In genomic region chr11:12083380-12083779, GRCh38 we compare ENCODE assay signal across 14 cellular contexts. TPM values are rescaled to one million over a fixed set of nuclear protein-coding genes. Genes with fewer than 3 reads are reported as not detected.
DNase-seq lines count a peak whose midpoint lies in the region; ATAC-seq, FAIRE-seq and TF ChIP-seq lines count a peak whose summit lies in the region.
"Had no signal": no experiment of that assay in that cellular context is flagged by ENCODE, and none has a peak within 500 bp of the region (broad histone marks: within the 10 kb centered on the region; RNA-seq: fewer than 3 reads in every experiment).

No MANE protein-coding gene starts in this region.

- H3K4ac ChIP-seq in H1 (replicated peaks; ENCODE audit: insufficient read length, low read depth, low read length) = no peak overlapping the region

- H4K91ac ChIP-seq in H1 (replicated peaks; ENCODE audit: insufficient read length, low read length) = no peak overlapping the region

- peak; percentile 29 to 49; a peak in 3 of 4 replicates for TF ChIP-seq RAD21 in H1 (IDR thresholded peaks at IDR 0.05 in 1 of 2, conservative IDR thresholded peaks at IDR 0.05 in 1 of 2; ENCODE audit: low read depth in 2 of 2, low read length in 2 of 2)

- H2BK12ac ChIP-seq in H1 (ENCODE audit: low read depth, low read length) = no peak overlapping the region

- H3K27ac ChIP-seq in OCI-LY3 (ENCODE audit: low read length) = no peak overlapping the region
- no peak overlapping the region for H3K27ac ChIP-seq in H1 (ENCODE audit: low read depth, low read length)
- peak overlapping the region; percentile 84 to 91 for H3K27ac ChIP-seq in tibial artery
- H3K27ac ChIP-seq: BLaER1 treated with 17β-estradiol and CSF1 and Interleukin-3, amounts not matched to agents 10 nM and 100 nM; VCaP had no signal

- no peaks in the 10 kb centered on the region for H3K23me2 ChIP-seq in H1 (ENCODE audit: low read depth, low read length)

- TF ChIP-seq EP300 in H1 (IDR thresholded peaks at IDR 0.05; ENCODE audit: borderline replicate concordance in 1 of 2, low read depth in 2 of 2, low read length in 2 of 2) = no peak

- H4K20me1 ChIP-seq in OCI-LY3 (ENCODE audit: insufficient read depth, low read length) (no peaks in the 10 kb centered on the region), H1 (replicated peaks in 1 of 2; ENCODE audit: control insufficient read depth in 1 of 2, insufficient read depth in 2 of 2, low read length in 2 of 2) (no peaks in the 10 kb centered on the region)
- H4K20me1 ChIP-seq: BLaER1 treated with 17β-estradiol and CSF1 and Interleukin-3, amounts not matched to agents 10 nM and 100 nM had no signal

- no peak overlapping the region for H3K14ac ChIP-seq in H1 (ENCODE audit: insufficient read length)

- no peak for TF ChIP-seq POLR2A in H1 (IDR thresholded peaks at IDR 0.05; ENCODE audit: control extremely low read depth in 1 of 2, low read depth in 2 of 2, low read length in 2 of 2)

- H2BK20ac ChIP-seq in H1 (ENCODE audit: low read length) = no peak overlapping the region

- H2AFZ ChIP-seq in OCI-LY3 (ENCODE audit: low read depth, low read length) (no peak overlapping the region), H1 (ENCODE audit: low read length) (no peak overlapping the region)

- H3K27ac Mint-ChIP-seq in activated T-helper 2 cell treated with anti-CD3 and anti-CD28 coated beads, Interferon-gamma antibody, Interleukin-2, Interleukin-4, amounts not matched to agents 10 μg/mL and 5 μg/mL and 100 μg/mL, durations not matched to agents 14 hours and 24 hours and 36 hours = no peak overlapping the region

- ATAC-seq in GM21528 (IDR thresholded peaks at IDR 0.05; ENCODE audit: low FRiP score, unreplicated experiment) = no peak
- ATAC-seq: activated T-cell treated with anti-CD3 and anti-CD28 coated beads, Interleukin-2, amount 50 U/mL, for 4 hours had no signal

- CTCF ChIA-PET in H1 (lab: Charles Lee; ENCODE audit: partially characterized antibody) = interaction anchor here (0.7 to 5.6 kb wide), 18 partner anchors 9 to 205 kb away, joined by 3 to 16 read pairs (median 3); no protein-coding TSS in a partner anchor

- POLR2A ChIA-PET in H1 (lab: Charles Lee; ENCODE audit: partially characterized antibody) = interaction anchor here (0.7 kb wide), 1 partner anchor 203 kb away, joined by 3 read pairs; no protein-coding TSS in a partner anchor

- no peaks in the 10 kb centered on the region for H3K27me3 ChIP-seq in OCI-LY3 (ENCODE audit: low read depth, low read length)
- H3K27me3 ChIP-seq in H1 (replicated peaks in 1 of 4; ENCODE audit: control insufficient read depth in 3 of 4, extremely low read depth in 1 of 4, insufficient read depth in 3 of 4, low read length in 3 of 4) = no peaks in the 10 kb centered on the region
- H3K27me3 ChIP-seq in tibial artery = no peaks in the 10 kb centered on the region
- H3K27me3 ChIP-seq: BLaER1 treated with 17β-estradiol and CSF1 and Interleukin-3, amounts not matched to agents 10 nM and 100 nM had no signal

- intact Hi-C loops in tibial artery (cut with DNase I; ENCODE audit: low total_unique reads) = no loop called here
- intact Hi-C loops in activated T-helper 2 cell treated with anti-CD3 and anti-CD28 coated beads, Interferon-gamma antibody, Interleukin-2, Interleukin-4, amounts not matched to agents 10 μg/mL and 5 μg/mL and 100 μg/mL, durations not matched to agents 14 hours and 24 hours and 36 hours (cut with micrococcal nuclease) = no loop called here

- H3K9me3 Mint-ChIP-seq in activated T-helper 2 cell treated with anti-CD3 and anti-CD28 coated beads, Interferon-gamma antibody, Interleukin-2, Interleukin-4, amounts not matched to agents 10 μg/mL and 5 μg/mL and 100 μg/mL, durations not matched to agents 14 hours and 24 hours and 36 hours = peaks cover 4% of the 10 kb centered on the region

- no peak overlapping the region for H2BK120ac ChIP-seq in H1 (replicated peaks; ENCODE audit: low read depth, low read length)

- no peak overlapping the region for H2BK15ac ChIP-seq in H1 (ENCODE audit: low read length)

- peak; percentile 36 for DNase-seq in stimulated activated CD4-positive, alpha-beta T cell treated with anti-CD3 and anti-CD28 coated beads, Interleukin-15, amount 100 ng/mL, for 24 hours
- no peak for DNase-seq in stimulated activated CD4-positive, alpha-beta T cell treated with anti-CD3 and anti-CD28 coated beads, Interleukin-4, amount 100 ng/mL, for 24 hours
- DNase-seq in H1 (ENCODE audit: low read depth in 1 of 2, low spot score in 2 of 2) = no peak
- peak in 1 of 2 donors; percentile 58 for DNase-seq in tibial artery
- no peak for DNase-seq in RCC 7860 (ENCODE audit: low spot score)
- DNase-seq in activated T-helper 2 cell treated with anti-CD3 and anti-CD28 coated beads, Interferon-gamma antibody, Interleukin-2, Interleukin-4, amounts not matched to agents 10 μg/mL and 5 μg/mL and 100 μg/mL, durations not matched to agents 14 hours and 24 hours and 36 hours (ENCODE audit: low spot score) = no peak
- DNase-seq: activated T-cell treated with anti-CD3 and anti-CD28 coated beads, Interleukin-2, amount 50 U/mL, for 4 hours; midbrain; stimulated activated naive CD4-positive, alpha-beta T cell treated with Interleukin-2 at 50 U/mL for 16 hours had no signal

- no peaks in the 10 kb centered on the region for H3K36me3 Mint-ChIP-seq in activated T-helper 2 cell treated with anti-CD3 and anti-CD28 coated beads, Interferon-gamma antibody, Interleukin-2, Interleukin-4, amounts not matched to agents 10 μg/mL and 5 μg/mL and 100 μg/mL, durations not matched to agents 14 hours and 24 hours and 36 hours (ENCODE audit: low read depth)
- H3K36me3 Mint-ChIP-seq: brain had no signal

- H4K5ac ChIP-seq in H1 (ENCODE audit: insufficient read length, low read depth, low read length) = no peak overlapping the region

- H3K4me1 Mint-ChIP-seq in activated T-helper 2 cell treated with anti-CD3 and anti-CD28 coated beads, Interferon-gamma antibody, Interleukin-2, Interleukin-4, amounts not matched to agents 10 μg/mL and 5 μg/mL and 100 μg/mL, durations not matched to agents 14 hours and 24 hours and 36 hours (ENCODE audit: low read depth) = peaks cover 36% of the 10 kb centered on the region

- no peak overlapping the region for H3K4me3 Mint-ChIP-seq in activated T-helper 2 cell treated with anti-CD3 and anti-CD28 coated beads, Interferon-gamma antibody, Interleukin-2, Interleukin-4, amounts not matched to agents 10 μg/mL and 5 μg/mL and 100 μg/mL, durations not matched to agents 14 hours and 24 hours and 36 hours (ENCODE audit: low read depth)
- H3K4me3 Mint-ChIP-seq: activated T-cell treated with anti-CD3 and anti-CD28 coated beads, Interleukin-2, amount 50 U/mL, for 4 hours; brain had no signal

- H3K79me2 ChIP-seq in OCI-LY3 (ENCODE audit: low read length) (no peaks in the 10 kb centered on the region), H1 (ENCODE audit: control insufficient read depth in 1 of 2, insufficient read depth in 2 of 2, low read length in 2 of 2) (no peaks in the 10 kb centered on the region)

- no peak overlapping the region for H3K4me3 ChIP-seq in OCI-LY3 (ENCODE audit: low read length)
- no peak overlapping the region for H3K4me3 ChIP-seq in H1 (ENCODE audit: extremely low read depth in 1 of 4, insufficient read depth in 2 of 4, low read depth in 3 of 4, low read length in 4 of 4)
- H3K4me3 ChIP-seq in tibial artery = no peak overlapping the region
- H3K4me3 ChIP-seq: BLaER1 treated with 17β-estradiol and CSF1 and Interleukin-3, amounts not matched to agents 10 nM and 100 nM had no signal

- no peaks in the 10 kb centered on the region for H3K27me3 Mint-ChIP-seq in activated T-helper 2 cell treated with anti-CD3 and anti-CD28 coated beads, Interferon-gamma antibody, Interleukin-2, Interleukin-4, amounts not matched to agents 10 μg/mL and 5 μg/mL and 100 μg/mL, durations not matched to agents 14 hours and 24 hours and 36 hours (ENCODE audit: low read depth)

- FAIRE-seq in H1 (lab: Jason Lieb, UNC) (no peak), RCC 7860 (lab: Jason Lieb, UNC) (no peak)

- H2AK5ac ChIP-seq in H1 (ENCODE audit: low read depth, low read length) = no peak overlapping the region

- H3K9me3 ChIP-seq in OCI-LY3 (ENCODE audit: insufficient read depth, low read length) = no peaks in the 10 kb centered on the region
- H3K9me3 ChIP-seq in H1 (ENCODE audit: insufficient read depth in 2 of 2, low read depth in 1 of 2, low read length in 1 of 2) = no peaks in the 10 kb centered on the region
- H3K9me3 ChIP-seq in tibial artery = no peaks in the 10 kb centered on the region

- H3K4me1 ChIP-seq in OCI-LY3 (ENCODE audit: low read length) (peaks cover 8% of the 10 kb centered on the region), H1 (replicated peaks in 1 of 4; ENCODE audit: control insufficient read depth in 3 of 4, insufficient read depth in 4 of 4, low read length in 3 of 4) (no peaks in the 10 kb centered on the region; a peak in 2 of 7 replicates), tibial artery (peaks cover 0 to 59% (median 39%) of the 10 kb centered on the region in 4 donors)

- H3K36me3 ChIP-seq in OCI-LY3 (replicated peaks; ENCODE audit: low read depth, low read length) (no peaks in the 10 kb centered on the region), H1 (ENCODE audit: control insufficient read depth in 2 of 4, insufficient read depth in 4 of 4, low read length in 3 of 4) (no peaks in the 10 kb centered on the region), tibial artery (no peaks in the 10 kb centered on the region)
- H3K36me3 ChIP-seq: BLaER1 treated with 17β-estradiol and CSF1 and Interleukin-3, amounts not matched to agents 10 nM and 100 nM had no signal

- no peak overlapping the region for H3K18ac ChIP-seq in H1 (ENCODE audit: extremely low read depth, low read length)

- WGBS in H1 (ENCODE audit: extremely low coverage in 1 of 2, insufficient coverage in 1 of 2, insufficient read length in 1 of 2, insufficient replicate concordance in 2 of 2, low coverage in 1 of 2, low lambda C conversion rate in 2 of 2, missing lambda C conversion rate in 1 of 2), 2 experiments = 92% methylated on average over 1 of the region's 1 CpG; no CpG with 5 or more reads in 1 of the 2 experiments

- H3K79me1 ChIP-seq in H1 (ENCODE audit: low read depth, low read length) = no peaks in the 10 kb centered on the region

- no peak overlapping the region for H3K23ac ChIP-seq in H1 (ENCODE audit: insufficient read length)

- TF ChIP-seq CTCF in OCI-LY3 (IDR thresholded peaks at IDR 0.05; ENCODE audit: low read depth, low read length) (peak; percentile 42; the same call in 1 of the 2 replicates), H1 (IDR thresholded peaks at IDR 0.05; ENCODE audit: control extremely low read depth in 1 of 3, insufficient read depth in 1 of 3, low read depth in 1 of 3, low read length in 3 of 3) (peak; percentile 35 to 43 (median 41); a peak in 3 of 4 replicates), tibial artery (IDR thresholded peaks at IDR 0.05) (no peak)

- no peak overlapping the region for H2BK5ac ChIP-seq in H1 (ENCODE audit: low read depth, low read length)

- H3K9ac ChIP-seq in OCI-LY3 (ENCODE audit: low read length) (no peak overlapping the region), H1 (replicated peaks in 1 of 4; ENCODE audit: extremely low read depth in 1 of 4, low read depth in 3 of 4, low read length in 3 of 4) (no peak overlapping the region)
- H3K9ac ChIP-seq: BLaER1 treated with 17β-estradiol and CSF1 and Interleukin-3, amounts not matched to agents 10 nM and 100 nM had no signal

- H3K56ac ChIP-seq in H1 (replicated peaks; ENCODE audit: insufficient read length, low read depth, low read length) = no peak overlapping the region

- H3K4me2 ChIP-seq in OCI-LY3 (ENCODE audit: low read length) (no peak overlapping the region), H1 (ENCODE audit: insufficient read depth in 1 of 2, low read depth in 2 of 2, low read length in 2 of 2) (no peak overlapping the region)

- no peak overlapping the region for H4K8ac ChIP-seq in H1 (ENCODE audit: extremely low read depth, insufficient read depth, low read length)

RNA-seq across cellular contexts. Expression of gene MICAL2, which starts 27.0 kb away (rescaled TPM):
- total RNA-seq in H1 (2021; fragmentation: NEBNext Ultra II Directional; extraction: Animal tissue kit (Norgen Biotek cat#: 25700)) = 4.1 and 4.2 TPM in 2 replicates
- 1.3 and 1.6 TPM in 2 replicates for polyA plus RNA-seq in H1 (2011; rRNA removed)
- polyA plus RNA-seq in H1 (2011; cell fraction: cytosol; rRNA removed) = 1.7 TPM
- polyA plus RNA-seq in H1 (2011; cell fraction: nucleus; rRNA removed) = 3.0 TPM
- polyA plus RNA-seq in H1 (2012, experiment 1 of 2) = 1.4 to 2.5 TPM (median 1.6 TPM) in 4 replicates
- polyA plus RNA-seq in H1 (2012, experiment 2 of 2) = 5.1 TPM
- polyA plus RNA-seq in H1 (2013, experiment 1 of 2) = 0.67 TPM
- 0.79 TPM for polyA plus RNA-seq in H1 (2013, experiment 2 of 2)
- 3.9 and 4.4 TPM in 2 replicates for polyA minus RNA-seq in H1 (2011; rRNA and poly(A)+ RNA removed)
- polyA minus RNA-seq in H1 (2011; cell fraction: cytosol; rRNA and poly(A)+ RNA removed) = 3.2 TPM
- polyA minus RNA-seq in H1 (2011; cell fraction: nucleus; rRNA and poly(A)+ RNA removed) = 6.5 TPM
- total RNA-seq in activated T-helper 2 cell treated with anti-CD3 and anti-CD28 coated beads, Interferon-gamma antibody, Interleukin-2, Interleukin-4, amounts not matched to agents 10 μg/mL and 5 μg/mL and 100 μg/mL, durations not matched to agents 14 hours and 24 hours and 36 hours = 736 TPM in 2 replicates

Comparison
In these comparisons a context has a peak if more than half of its experiments do, and no peak if none do; other contexts are left out.
1. H3K27ac ChIP-seq: peak in tibial artery (2 of 2); none in OCI-LY3 (single experiment) and H1 (single experiment).
2. CTCF ChIP-seq: peak in OCI-LY3 (single experiment) and H1 (3 of 3); none in tibial artery (0 of 2).
3. RNA of gene MICAL2, which starts 27.0 kb away (total RNA-seq): 736 TPM in activated T-helper 2 cell treated with anti-CD3 and anti-CD28 coated beads, Interferon-gamma antibody, Interleukin-2, Interleukin-4, amounts not matched to agents 10 μg/mL and 5 μg/mL and 100 μg/mL, durations not matched to agents 14 hours and 24 hours and 36 hours; 4.1 to 4.2 TPM in H1; every median in the first group is over 100 times any median in the second.